Comparison of ENCODE assay signal across 8 cellular contexts in the genomic region with DNA sequence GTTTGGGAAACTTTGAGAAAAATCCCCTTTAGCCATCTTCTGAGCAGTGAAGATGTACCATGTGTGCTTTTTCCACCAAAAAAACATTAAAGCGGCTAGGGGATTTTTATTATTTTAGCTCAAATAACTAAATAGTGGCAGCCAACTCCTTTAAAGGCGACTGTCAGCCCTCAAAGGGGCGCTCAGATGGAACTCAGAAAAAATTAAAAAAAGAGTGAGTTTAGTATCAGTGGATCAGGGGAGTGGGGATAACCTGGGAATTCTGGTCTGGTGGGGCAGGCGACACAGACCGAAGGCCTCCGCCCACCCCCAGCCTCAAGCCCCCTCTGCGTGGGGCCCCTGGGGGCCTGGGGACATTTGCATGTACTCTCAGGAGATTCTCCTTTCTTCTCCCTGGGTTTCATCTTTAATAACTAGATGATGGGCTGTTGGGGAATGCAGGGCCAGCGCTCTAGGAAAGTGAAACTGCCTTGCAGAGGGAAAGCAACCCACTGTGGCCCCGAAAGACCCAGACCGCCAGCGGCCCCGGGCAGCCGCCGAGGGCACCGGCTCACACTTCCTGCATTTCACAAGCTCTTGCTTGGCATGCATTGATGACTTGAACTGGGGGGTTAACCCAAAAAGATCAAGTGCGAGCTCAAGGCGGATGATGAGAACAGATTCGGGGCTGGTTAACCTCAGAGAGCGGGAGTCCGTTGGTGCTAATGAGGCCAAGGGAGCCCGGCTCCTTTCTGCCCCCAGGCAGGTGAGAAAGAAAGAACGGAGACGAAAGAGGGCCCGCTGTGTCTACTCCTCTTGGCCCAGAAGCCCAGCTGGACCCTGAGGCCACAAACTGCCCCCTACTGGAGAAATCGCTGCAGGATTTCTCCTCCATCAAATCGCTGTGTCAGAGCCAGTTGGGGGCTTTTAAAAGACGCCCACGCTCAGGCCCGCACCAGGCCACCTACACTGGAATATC. TPM values are rescaled to one million over a fixed set of nuclear protein-coding genes. Genes with fewer than 3 reads are reported as not detected.
DNase-seq lines count a peak whose midpoint lies in the region; ATAC-seq and TF ChIP-seq lines count a peak whose summit lies in the region.

No MANE protein-coding gene starts in this region.

- intact Hi-C loops in left ventricle myocardium inferior (cut with micrococcal nuclease): no loop called here

- H3K27me3 ChIP-seq in left ventricle myocardium inferior (ENCODE audit: low read depth): peaks cover 15% of the 10 kb centered on the region
- H3K27me3 ChIP-seq in HAP-1 (ENCODE audit: low read depth): peaks cover 11% of the 10 kb centered on the region; the same call in 1 of the 2 replicates

- peak overlapping the region; percentile 48 for H3K4me3 ChIP-seq in left ventricle myocardium inferior
- no peak overlapping the region for H3K4me3 ChIP-seq in HAP-1

- no peak overlapping the region for H3K27ac ChIP-seq in left ventricle myocardium inferior (replicated peaks)

- no peaks in the 10 kb centered on the region for H3K27me3 Mint-ChIP-seq in activated T-cell treated with anti-CD3 and anti-CD28 coated beads, Interleukin-2, amount 50 U/mL, for 24 hours
- H3K27me3 Mint-ChIP-seq in stimulated activated memory B cell treated with anti-CD40 and anti-IgM and Interleukin-4, amounts not matched to agents 10 μg/mL and 1 μg/mL and 100 μg/mL, for 72 hours: no peaks in the 10 kb centered on the region

- H3K36me3 ChIP-seq in left ventricle myocardium inferior (no peaks in the 10 kb centered on the region), HAP-1 (replicated peaks) (no peaks in the 10 kb centered on the region)

- H3K9me3 Mint-ChIP-seq in activated T-cell treated with anti-CD3 and anti-CD28 coated beads, Interleukin-2, amount 50 U/mL, for 24 hours: peaks cover 19% of the 10 kb centered on the region
- H3K9me3 Mint-ChIP-seq in stimulated activated memory B cell treated with anti-CD40 and anti-IgM and Interleukin-4, amounts not matched to agents 10 μg/mL and 1 μg/mL and 100 μg/mL, for 72 hours: peaks cover 7% of the 10 kb centered on the region

- peak; percentile 50 for ATAC-seq in GM19463 (IDR thresholded peaks at IDR 0.05; ENCODE audit: unreplicated experiment)
- peak; percentile 84 for ATAC-seq in stimulated activated memory B cell treated with anti-CD40 and anti-IgM and Interleukin-4, amounts not matched to agents 10 μg/mL and 1 μg/mL and 100 μg/mL, for 72 hours

- DNase-seq in CD1c-positive myeloid dendritic cell (ENCODE audit: extremely low spot score) (peak; percentile 53), left ventricle myocardium inferior (peak; percentile 26), HAP-1 (ENCODE audit: low spot score in 2 of 2) (no peak), COR-L47 (lab: John Stamatoyannopoulos, UW) (no peak)
- DNase-seq in activated T-cell treated with anti-CD3 and anti-CD28 coated beads, Interleukin-2, amount 50 U/mL, for 24 hours: peak; percentile 67

- no peak for TF ChIP-seq CTCF in left ventricle myocardium inferior (IDR thresholded peaks at IDR 0.05; ENCODE audit: borderline replicate concordance)

- peaks cover 13% of the 10 kb centered on the region for H3K36me3 Mint-ChIP-seq in activated T-cell treated with anti-CD3 and anti-CD28 coated beads, Interleukin-2, amount 50 U/mL, for 24 hours (ENCODE audit: low read depth)
- H3K36me3 Mint-ChIP-seq in stimulated activated memory B cell treated with anti-CD40 and anti-IgM and Interleukin-4, amounts not matched to agents 10 μg/mL and 1 μg/mL and 100 μg/mL, for 72 hours: peaks cover 13% of the 10 kb centered on the region

- H3K4me1 Mint-ChIP-seq in activated T-cell treated with anti-CD3 and anti-CD28 coated beads, Interleukin-2, amount 50 U/mL, for 24 hours (ENCODE audit: low read depth): peaks cover 71% of the 10 kb centered on the region
- H3K4me1 Mint-ChIP-seq in stimulated activated memory B cell treated with anti-CD40 and anti-IgM and Interleukin-4, amounts not matched to agents 10 μg/mL and 1 μg/mL and 100 μg/mL, for 72 hours: peaks cover 63% of the 10 kb centered on the region

- H3K9me3 ChIP-seq in left ventricle myocardium inferior (replicated peaks) (peaks cover 21% of the 10 kb centered on the region), HAP-1 (no peaks in the 10 kb centered on the region; the same call in 1 of the 2 replicates)

- TF ChIP-seq RAD21 in Ishikawa (IDR thresholded peaks at IDR 0.05; ENCODE audit: low read depth): peak; percentile 27; the same call in 1 of the 2 replicates

- peak overlapping the region; percentile 70 for H3K4me3 Mint-ChIP-seq in activated T-cell treated with anti-CD3 and anti-CD28 coated beads, Interleukin-2, amount 50 U/mL, for 24 hours
- H3K4me3 Mint-ChIP-seq in stimulated activated memory B cell treated with anti-CD40 and anti-IgM and Interleukin-4, amounts not matched to agents 10 μg/mL and 1 μg/mL and 100 μg/mL, for 72 hours: peak overlapping the region; percentile 86

- H3K4me1 ChIP-seq in left ventricle myocardium inferior (no peaks in the 10 kb centered on the region), HAP-1 (no peaks in the 10 kb centered on the region)

- TF ChIP-seq EP300 in Ishikawa (IDR thresholded peaks at IDR 0.05; ENCODE audit: borderline replicate concordance): no peak

- H3K27ac Mint-ChIP-seq in activated T-cell treated with anti-CD3 and anti-CD28 coated beads, Interleukin-2, amount 50 U/mL, for 24 hours: peak overlapping the region; percentile 92
- H3K27ac Mint-ChIP-seq in stimulated activated memory B cell treated with anti-CD40 and anti-IgM and Interleukin-4, amounts not matched to agents 10 μg/mL and 1 μg/mL and 100 μg/mL, for 72 hours: peak overlapping the region; percentile 94

- in situ Hi-C loops in HAP-1 (cut with MboI; ENCODE audit: low sequenced_read_pairs): no loop called here

TF ChIP-seq in Ishikawa, 13 proteins besides CTCF, POLR2A, EP300 and RAD21:
- TF ChIP-seq EGR1 (IDR thresholded peaks at IDR 0.05) (no peak), TEAD4 (IDR thresholded peaks at IDR 0.05) (no peak), TAF1 (IDR thresholded peaks at IDR 0.05; ENCODE audit: low read depth) (no peak), ZBTB7A (IDR thresholded peaks at IDR 0.05; ENCODE audit: low read depth) (no peak), FOXM1 (IDR thresholded peaks at IDR 0.05; ENCODE audit: borderline replicate concordance, low read depth) (no peak), CREB1 (IDR thresholded peaks at IDR 0.05; ENCODE audit: low read depth) (no peak), NFIC (IDR thresholded peaks at IDR 0.05) (no peak), YY1 (IDR thresholded peaks at IDR 0.05; ENCODE audit: low read depth) (no peak), TCF12 (IDR thresholded peaks at IDR 0.05; ENCODE audit: low read depth) (no peak), CEBPB (IDR thresholded peaks at IDR 0.05) (no peak)
- TF ChIP-seq, protein P1, sequence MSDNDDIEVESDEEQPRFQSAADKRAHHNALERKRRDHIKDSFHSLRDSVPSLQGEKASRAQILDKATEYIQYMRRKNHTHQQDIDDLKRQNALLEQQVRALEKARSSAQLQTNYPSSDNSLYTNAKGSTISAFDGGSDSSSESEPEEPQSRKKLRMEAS (IDR thresholded peaks at IDR 0.05): no peak
- TF ChIP-seq, protein P2, sequence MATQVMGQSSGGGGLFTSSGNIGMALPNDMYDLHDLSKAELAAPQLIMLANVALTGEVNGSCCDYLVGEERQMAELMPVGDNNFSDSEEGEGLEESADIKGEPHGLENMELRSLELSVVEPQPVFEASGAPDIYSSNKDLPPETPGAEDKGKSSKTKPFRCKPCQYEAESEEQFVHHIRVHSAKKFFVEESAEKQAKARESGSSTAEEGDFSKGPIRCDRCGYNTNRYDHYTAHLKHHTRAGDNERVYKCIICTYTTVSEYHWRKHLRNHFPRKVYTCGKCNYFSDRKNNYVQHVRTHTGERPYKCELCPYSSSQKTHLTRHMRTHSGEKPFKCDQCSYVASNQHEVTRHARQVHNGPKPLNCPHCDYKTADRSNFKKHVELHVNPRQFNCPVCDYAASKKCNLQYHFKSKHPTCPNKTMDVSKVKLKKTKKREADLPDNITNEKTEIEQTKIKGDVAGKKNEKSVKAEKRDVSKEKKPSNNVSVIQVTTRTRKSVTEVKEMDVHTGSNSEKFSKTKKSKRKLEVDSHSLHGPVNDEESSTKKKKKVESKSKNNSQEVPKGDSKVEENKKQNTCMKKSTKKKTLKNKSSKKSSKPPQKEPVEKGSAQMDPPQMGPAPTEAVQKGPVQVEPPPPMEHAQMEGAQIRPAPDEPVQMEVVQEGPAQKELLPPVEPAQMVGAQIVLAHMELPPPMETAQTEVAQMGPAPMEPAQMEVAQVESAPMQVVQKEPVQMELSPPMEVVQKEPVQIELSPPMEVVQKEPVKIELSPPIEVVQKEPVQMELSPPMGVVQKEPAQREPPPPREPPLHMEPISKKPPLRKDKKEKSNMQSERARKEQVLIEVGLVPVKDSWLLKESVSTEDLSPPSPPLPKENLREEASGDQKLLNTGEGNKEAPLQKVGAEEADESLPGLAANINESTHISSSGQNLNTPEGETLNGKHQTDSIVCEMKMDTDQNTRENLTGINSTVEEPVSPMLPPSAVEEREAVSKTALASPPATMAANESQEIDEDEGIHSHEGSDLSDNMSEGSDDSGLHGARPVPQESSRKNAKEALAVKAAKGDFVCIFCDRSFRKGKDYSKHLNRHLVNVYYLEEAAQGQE (IDR thresholded peaks at IDR 0.05; ENCODE audit: low read depth): no peak
- TF ChIP-seq, protein P3, sequence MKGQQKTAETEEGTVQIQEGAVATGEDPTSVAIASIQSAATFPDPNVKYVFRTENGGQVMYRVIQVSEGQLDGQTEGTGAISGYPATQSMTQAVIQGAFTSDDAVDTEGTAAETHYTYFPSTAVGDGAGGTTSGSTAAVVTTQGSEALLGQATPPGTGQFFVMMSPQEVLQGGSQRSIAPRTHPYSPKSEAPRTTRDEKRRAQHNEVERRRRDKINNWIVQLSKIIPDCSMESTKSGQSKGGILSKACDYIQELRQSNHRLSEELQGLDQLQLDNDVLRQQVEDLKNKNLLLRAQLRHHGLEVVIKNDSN (IDR thresholded peaks at IDR 0.05): no peak

RNA-seq across cellular contexts. Expression of a gene that starts 7.3 kb away (rescaled TPM):
- 0.93 TPM for total RNA-seq in left ventricle myocardium inferior

Comparison
In these comparisons a context has a peak if more than half of its experiments do, and no peak if none do; other contexts are left out.
1. DNase-seq: peak in CD1c-positive myeloid dendritic cell (single experiment), activated T-cell treated with anti-CD3 and anti-CD28 coated beads, Interleukin-2, amount 50 U/mL, for 24 hours (single experiment) and left ventricle myocardium inferior (single experiment); none in HAP-1 (0 of 2) and COR-L47 (single experiment).